12 cellular contexts compared by ENCODE assay signal in genomic region chr9:134408389-134408788, GRCh38.
DNase-seq lines count a peak whose midpoint lies in the region; ATAC-seq and TF ChIP-seq lines count a peak whose summit lies in the region.
"Had no signal": no experiment of that assay in that cellular context is flagged by ENCODE, and none has a peak within 500 bp of the region (broad histone marks: within the 10 kb centered on the region; RNA-seq: fewer than 3 reads in every experiment).

No MANE protein-coding gene starts in this region.

- H3K36me3 Mint-ChIP-seq in stimulated activated memory B cell treated with anti-CD40 and anti-IgM and Interleukin-4, amounts not matched to agents 10 μg/mL and 1 μg/mL and 100 μg/mL, for 72 hours = no peaks in the 10 kb centered on the region

- no peaks in the 10 kb centered on the region for H3K36me3 ChIP-seq in effector memory CD4-positive, alpha-beta T cell (ENCODE audit: control insufficient read depth, insufficient read depth, low read length)

- peak; percentile 11 for TF ChIP-seq CTCF in GM12865 (IDR thresholded peaks at IDR 0.05; ENCODE audit: insufficient read depth, low read depth, low read length, missing control alignments)

- no peak overlapping the region for H3K4me3 ChIP-seq in GM12865 (ENCODE audit: low read depth, low read length)
- no peak overlapping the region for H3K4me3 ChIP-seq in effector memory CD4-positive, alpha-beta T cell (ENCODE audit: insufficient read depth, low read depth, low read length, poor library complexity, severe bottlenecking)
- H3K4me3 ChIP-seq: mucosa of descending colon had no signal

- peaks cover 47% of the 10 kb centered on the region for H3K4me1 ChIP-seq in effector memory CD4-positive, alpha-beta T cell (ENCODE audit: control insufficient read depth, insufficient read depth, low read length, poor library complexity, severe bottlenecking)

- peaks cover 63% of the 10 kb centered on the region for H3K4me1 Mint-ChIP-seq in stimulated activated memory B cell treated with anti-CD40 and anti-IgM and Interleukin-4, amounts not matched to agents 10 μg/mL and 1 μg/mL and 100 μg/mL, for 72 hours

- intact Hi-C loops in Right ventricle myocardium superior (cut with DNase I) = no loop called here

- H3K27me3 ChIP-seq in effector memory CD4-positive, alpha-beta T cell (replicated peaks; ENCODE audit: control insufficient read depth, insufficient read depth, low read length, poor library complexity, severe bottlenecking) = no peaks in the 10 kb centered on the region

- peak; percentile 38 for ATAC-seq in Right ventricle myocardium superior (ENCODE audit: poor library complexity)
- ATAC-seq in stimulated activated memory B cell treated with anti-CD40 and anti-IgM and Interleukin-4, amounts not matched to agents 10 μg/mL and 1 μg/mL and 100 μg/mL, for 72 hours = no peak
- no peak for ATAC-seq in GM18870 (IDR thresholded peaks at IDR 0.05; ENCODE audit: unreplicated experiment)
- no peak for ATAC-seq in GM21786 (IDR thresholded peaks at IDR 0.05; ENCODE audit: unreplicated experiment)
- ATAC-seq: mucosa of descending colon, sciatic nerve had no signal

- peak overlapping the region; percentile 37 for H3K27ac Mint-ChIP-seq in stimulated activated memory B cell treated with anti-CD40 and anti-IgM and Interleukin-4, amounts not matched to agents 10 μg/mL and 1 μg/mL and 100 μg/mL, for 72 hours

- H3K27ac ChIP-seq in effector memory CD4-positive, alpha-beta T cell (ENCODE audit: insufficient read depth, low read length, poor library complexity, severe bottlenecking) = no peak overlapping the region

- no peaks in the 10 kb centered on the region for H3K27me3 Mint-ChIP-seq in stimulated activated memory B cell treated with anti-CD40 and anti-IgM and Interleukin-4, amounts not matched to agents 10 μg/mL and 1 μg/mL and 100 μg/mL, for 72 hours

- no peaks in the 10 kb centered on the region for H3K9me3 Mint-ChIP-seq in stimulated activated memory B cell treated with anti-CD40 and anti-IgM and Interleukin-4, amounts not matched to agents 10 μg/mL and 1 μg/mL and 100 μg/mL, for 72 hours

- no peak for DNase-seq in GM12865 (ENCODE audit: low read depth)
- DNase-seq in RPMI8226 = peak; percentile 20
- peak; percentile 75 for DNase-seq in Right ventricle myocardium superior
- no peak for DNase-seq in DMS 273 treated with DMSO at 0.1 percent for 48 hours (lab: John Stamatoyannopoulos, UW)
- DNase-seq in effector memory CD4-positive, alpha-beta T cell = no peak
- DNase-seq: hippocampal formation, mucosa of descending colon, NCI-H1436 had no signal

- H3K4me3 Mint-ChIP-seq in stimulated activated memory B cell treated with anti-CD40 and anti-IgM and Interleukin-4, amounts not matched to agents 10 μg/mL and 1 μg/mL and 100 μg/mL, for 72 hours = no peak overlapping the region

- no peaks in the 10 kb centered on the region for H3K9me3 ChIP-seq in effector memory CD4-positive, alpha-beta T cell (ENCODE audit: control insufficient read depth, low read length)
- H3K9me3 ChIP-seq: mucosa of descending colon had no signal

Comparison
In these comparisons a context has a peak if more than half of its experiments do, and no peak if none do; other contexts are left out.
1. DNase-seq: peak in RPMI8226 (single experiment) and Right ventricle myocardium superior (single experiment); none in GM12865 (single experiment), DMS 273 treated with DMSO at 0.1 percent for 48 hours (single experiment) and effector memory CD4-positive, alpha-beta T cell (0 of 3).